1 cellular context compared by ENCODE assay signal in genomic region chr6:26329763-26330511, GRCh38.
A peak's percentile ranks its signal among the peaks of the same experiment; 100 is the strongest.
TF ChIP-seq lines count a peak whose summit lies in the region.

No MANE protein-coding gene starts in this region.

TF ChIP-seq in GM12878, 131 proteins besides CTCF, POLR2A, EP300 and RAD21 (continued from another document):
- TF ChIP-seq USF2 (IDR thresholded peaks at IDR 0.05; ENCODE audit: borderline replicate concordance, low read depth, low read length) (no peak), ZNF24 (IDR thresholded peaks at IDR 0.05) (peak; percentile 99), CEBPZ (IDR thresholded peaks at IDR 0.05; ENCODE audit: low read depth, low read length) (no peak), PKNOX1 (IDR thresholded peaks at IDR 0.05) (no peak), E4F1 (IDR thresholded peaks at IDR 0.05; ENCODE audit: borderline replicate concordance, partially characterized antibody) (no peak), BCL11A (IDR thresholded peaks at IDR 0.05; ENCODE audit: low read depth, low read length) (no peak), MEF2A (IDR thresholded peaks at IDR 0.05; ENCODE audit: insufficient read depth, low read depth, low read length) (peak; percentile 90), LARP7 (IDR thresholded peaks at IDR 0.05) (no peak), ZNF274 (IDR thresholded peaks at IDR 0.05; ENCODE audit: insufficient read depth, insufficient read length) (no peak)
